1 cellular context compared by ENCODE assay signal in genomic region chr11:128157423-128158298, GRCh38.
A peak's percentile ranks its signal among the peaks of the same experiment; 100 is the strongest.
TF ChIP-seq lines count a peak whose summit lies in the region.

No MANE protein-coding gene starts in this region.

TF ChIP-seq in SK-N-SH, 30 proteins besides CTCF, POLR2A, EP300 and RAD21 (continued from another document):
- TF ChIP-seq FOXJ3 (CRISPR knock-in tag; IDR thresholded peaks at IDR 0.05) (no peak), MXI1 (IDR thresholded peaks at IDR 0.05; ENCODE audit: low read depth, low read length) (no peak), ZBTB33 (IDR thresholded peaks at IDR 0.05; ENCODE audit: borderline replicate concordance, low read depth) (no peak), FOSL2 (IDR thresholded peaks at IDR 0.05; ENCODE audit: borderline replicate concordance, low read depth) (no peak), YY1 (IDR thresholded peaks at IDR 0.05; ENCODE audit: low read depth) (peak; percentile 82), NRF1 (IDR thresholded peaks at IDR 0.05; ENCODE audit: low read depth, low read length) (no peak), FOXM1 (IDR thresholded peaks at IDR 0.05; ENCODE audit: low read depth) (no peak), SIN3A (IDR thresholded peaks at IDR 0.05; ENCODE audit: borderline replicate concordance, low read depth, low read length) (no peak), GATA2 (CRISPR knock-in tag; IDR thresholded peaks at IDR 0.05) (no peak), SMC3 (IDR thresholded peaks at IDR 0.05; ENCODE audit: low read depth, low read length) (peak; percentile 36), GABPA (IDR thresholded peaks at IDR 0.05; ENCODE audit: low read depth) (no peak), NFIC (IDR thresholded peaks at IDR 0.05; ENCODE audit: borderline replicate concordance) (peak; percentile 6; the same call in 1 of the 2 replicates), EZH2phosphoT487 (IDR thresholded peaks at IDR 0.05; ENCODE audit: borderline replicate concordance, low read depth) (no peak)
- TF ChIP-seq, protein P1, sequence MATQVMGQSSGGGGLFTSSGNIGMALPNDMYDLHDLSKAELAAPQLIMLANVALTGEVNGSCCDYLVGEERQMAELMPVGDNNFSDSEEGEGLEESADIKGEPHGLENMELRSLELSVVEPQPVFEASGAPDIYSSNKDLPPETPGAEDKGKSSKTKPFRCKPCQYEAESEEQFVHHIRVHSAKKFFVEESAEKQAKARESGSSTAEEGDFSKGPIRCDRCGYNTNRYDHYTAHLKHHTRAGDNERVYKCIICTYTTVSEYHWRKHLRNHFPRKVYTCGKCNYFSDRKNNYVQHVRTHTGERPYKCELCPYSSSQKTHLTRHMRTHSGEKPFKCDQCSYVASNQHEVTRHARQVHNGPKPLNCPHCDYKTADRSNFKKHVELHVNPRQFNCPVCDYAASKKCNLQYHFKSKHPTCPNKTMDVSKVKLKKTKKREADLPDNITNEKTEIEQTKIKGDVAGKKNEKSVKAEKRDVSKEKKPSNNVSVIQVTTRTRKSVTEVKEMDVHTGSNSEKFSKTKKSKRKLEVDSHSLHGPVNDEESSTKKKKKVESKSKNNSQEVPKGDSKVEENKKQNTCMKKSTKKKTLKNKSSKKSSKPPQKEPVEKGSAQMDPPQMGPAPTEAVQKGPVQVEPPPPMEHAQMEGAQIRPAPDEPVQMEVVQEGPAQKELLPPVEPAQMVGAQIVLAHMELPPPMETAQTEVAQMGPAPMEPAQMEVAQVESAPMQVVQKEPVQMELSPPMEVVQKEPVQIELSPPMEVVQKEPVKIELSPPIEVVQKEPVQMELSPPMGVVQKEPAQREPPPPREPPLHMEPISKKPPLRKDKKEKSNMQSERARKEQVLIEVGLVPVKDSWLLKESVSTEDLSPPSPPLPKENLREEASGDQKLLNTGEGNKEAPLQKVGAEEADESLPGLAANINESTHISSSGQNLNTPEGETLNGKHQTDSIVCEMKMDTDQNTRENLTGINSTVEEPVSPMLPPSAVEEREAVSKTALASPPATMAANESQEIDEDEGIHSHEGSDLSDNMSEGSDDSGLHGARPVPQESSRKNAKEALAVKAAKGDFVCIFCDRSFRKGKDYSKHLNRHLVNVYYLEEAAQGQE (IDR thresholded peaks at IDR 0.05; ENCODE audit: low read depth, low read length): no peak
- TF ChIP-seq, protein P2, sequence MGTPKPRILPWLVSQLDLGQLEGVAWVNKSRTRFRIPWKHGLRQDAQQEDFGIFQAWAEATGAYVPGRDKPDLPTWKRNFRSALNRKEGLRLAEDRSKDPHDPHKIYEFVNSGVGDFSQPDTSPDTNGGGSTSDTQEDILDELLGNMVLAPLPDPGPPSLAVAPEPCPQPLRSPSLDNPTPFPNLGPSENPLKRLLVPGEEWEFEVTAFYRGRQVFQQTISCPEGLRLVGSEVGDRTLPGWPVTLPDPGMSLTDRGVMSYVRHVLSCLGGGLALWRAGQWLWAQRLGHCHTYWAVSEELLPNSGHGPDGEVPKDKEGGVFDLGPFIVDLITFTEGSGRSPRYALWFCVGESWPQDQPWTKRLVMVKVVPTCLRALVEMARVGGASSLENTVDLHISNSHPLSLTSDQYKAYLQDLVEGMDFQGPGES (IDR thresholded peaks at IDR 0.05; ENCODE audit: low read depth, low read length): no peak
- TF ChIP-seq, protein P3, sequence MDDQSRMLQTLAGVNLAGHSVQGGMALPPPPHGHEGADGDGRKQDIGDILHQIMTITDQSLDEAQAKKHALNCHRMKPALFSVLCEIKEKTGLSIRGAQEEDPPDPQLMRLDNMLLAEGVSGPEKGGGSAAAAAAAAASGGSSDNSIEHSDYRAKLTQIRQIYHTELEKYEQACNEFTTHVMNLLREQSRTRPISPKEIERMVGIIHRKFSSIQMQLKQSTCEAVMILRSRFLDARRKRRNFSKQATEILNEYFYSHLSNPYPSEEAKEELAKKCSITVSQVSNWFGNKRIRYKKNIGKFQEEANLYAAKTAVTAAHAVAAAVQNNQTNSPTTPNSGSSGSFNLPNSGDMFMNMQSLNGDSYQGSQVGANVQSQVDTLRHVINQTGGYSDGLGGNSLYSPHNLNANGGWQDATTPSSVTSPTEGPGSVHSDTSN (IDR thresholded peaks at IDR 0.05): no peak
